9 cellular contexts compared by ENCODE assay signal in the genomic region with DNA sequence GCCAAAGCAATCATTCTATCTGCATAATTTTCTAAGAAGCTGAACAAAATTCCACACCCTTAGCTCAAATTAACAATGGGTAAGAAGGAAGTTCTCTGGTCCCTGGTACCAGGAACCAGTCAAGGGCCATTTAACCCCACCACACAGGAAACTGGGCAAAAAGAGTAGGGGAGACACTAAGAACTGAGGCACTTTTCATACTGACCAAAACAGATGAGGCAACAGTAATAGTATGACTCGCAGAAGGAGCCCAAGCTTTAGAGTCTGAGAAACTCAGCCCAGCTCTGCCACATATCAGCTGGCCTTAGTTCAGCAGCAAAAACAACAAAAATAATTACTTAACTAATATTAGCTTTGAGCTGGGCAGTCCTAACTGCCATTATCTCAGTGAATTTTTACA.
DNase-seq lines count a peak whose midpoint lies in the region; FAIRE-seq and TF ChIP-seq lines count a peak whose summit lies in the region.
"Had no signal": no experiment of that assay in that cellular context is flagged by ENCODE, and none has a peak within 500 bp of the region (broad histone marks: within the 10 kb centered on the region; RNA-seq: fewer than 3 reads in every experiment).

No MANE protein-coding gene starts in this region.

- peaks cover 67% of the 10 kb centered on the region for H3K4me1 Mint-ChIP-seq in activated T-helper 2 cell treated with anti-CD3 and anti-CD28 coated beads, Interferon-gamma antibody, Interleukin-2, Interleukin-4, amounts not matched to agents 10 μg/mL and 5 μg/mL and 100 μg/mL, durations not matched to agents 14 hours and 24 hours and 36 hours (ENCODE audit: low read depth)

- H3K27ac ChIP-seq in HL-60 (replicated peaks) = peak overlapping the region; percentile 71
- H3K27ac ChIP-seq: psoas muscle had no signal

- H3K36me3 Mint-ChIP-seq in activated T-helper 2 cell treated with anti-CD3 and anti-CD28 coated beads, Interferon-gamma antibody, Interleukin-2, Interleukin-4, amounts not matched to agents 10 μg/mL and 5 μg/mL and 100 μg/mL, durations not matched to agents 14 hours and 24 hours and 36 hours (ENCODE audit: low read depth) = peaks cover 69% of the 10 kb centered on the region

- H3K4me3 ChIP-seq in AG10803 (ENCODE audit: low read length) (no peak overlapping the region), HL-60 (replicated peaks; ENCODE audit: insufficient read depth, low read length) (no peak overlapping the region)
- H3K4me3 ChIP-seq: psoas muscle had no signal

- no peaks in the 10 kb centered on the region for H3K9me3 Mint-ChIP-seq in activated T-helper 2 cell treated with anti-CD3 and anti-CD28 coated beads, Interferon-gamma antibody, Interleukin-2, Interleukin-4, amounts not matched to agents 10 μg/mL and 5 μg/mL and 100 μg/mL, durations not matched to agents 14 hours and 24 hours and 36 hours

- POLR2A ChIA-PET in HEK293T (lab: Yijun Ruan, JAX) = interaction anchor here (1.3 kb wide), 1 partner anchor 406 kb away, joined by 3 read pairs; the partner anchor contains the start of gene MEIG1

- peak overlapping the region; percentile 68 for H3K27ac Mint-ChIP-seq in activated T-helper 2 cell treated with anti-CD3 and anti-CD28 coated beads, Interferon-gamma antibody, Interleukin-2, Interleukin-4, amounts not matched to agents 10 μg/mL and 5 μg/mL and 100 μg/mL, durations not matched to agents 14 hours and 24 hours and 36 hours

- H3K27me3 Mint-ChIP-seq in activated T-helper 2 cell treated with anti-CD3 and anti-CD28 coated beads, Interferon-gamma antibody, Interleukin-2, Interleukin-4, amounts not matched to agents 10 μg/mL and 5 μg/mL and 100 μg/mL, durations not matched to agents 14 hours and 24 hours and 36 hours (ENCODE audit: low read depth) = no peaks in the 10 kb centered on the region

- H3K27me3 ChIP-seq in HL-60 (ENCODE audit: insufficient read depth, poor library complexity, severe bottlenecking) = no peaks in the 10 kb centered on the region

- intact Hi-C loops in activated T-helper 2 cell treated with anti-CD3 and anti-CD28 coated beads, Interferon-gamma antibody, Interleukin-2, Interleukin-4, amounts not matched to agents 10 μg/mL and 5 μg/mL and 100 μg/mL, durations not matched to agents 14 hours and 24 hours and 36 hours (cut with micrococcal nuclease) = loop anchor here (5.0 kb wide), 2 partner anchors 34 to 284 kb away; partner anchors contain the start of genes CDNF, HSPA14 and MSANTD7

- DNase-seq in AG10803 (ENCODE audit: low read depth) (peak; percentile 70), HL-60 (ENCODE audit: low read depth in 1 of 2, low spot score in 1 of 2) (no peak), kidney tubule cell (ENCODE audit: low spot score) (peak; percentile 83), NK-92 (lab: John Stamatoyannopoulos, UW; ENCODE audit: unreplicated experiment) (no peak), HEK293T (ENCODE audit: extremely low spot score) (no peak), NCI-H1105 treated with DMSO at 0.1 percent for 48 hours (lab: John Stamatoyannopoulos, UW) (no peak), GM12892 (ENCODE audit: insufficient read length) (no peak)
- DNase-seq in activated T-helper 2 cell treated with anti-CD3 and anti-CD28 coated beads, Interferon-gamma antibody, Interleukin-2, Interleukin-4, amounts not matched to agents 10 μg/mL and 5 μg/mL and 100 μg/mL, durations not matched to agents 14 hours and 24 hours and 36 hours (ENCODE audit: low spot score) = no peak
- DNase-seq: psoas muscle had no signal

- H3K4me3 Mint-ChIP-seq in activated T-helper 2 cell treated with anti-CD3 and anti-CD28 coated beads, Interferon-gamma antibody, Interleukin-2, Interleukin-4, amounts not matched to agents 10 μg/mL and 5 μg/mL and 100 μg/mL, durations not matched to agents 14 hours and 24 hours and 36 hours (ENCODE audit: low read depth) = no peak overlapping the region

- TF ChIP-seq POLR2A in GM12892 (IDR thresholded peaks at IDR 0.05; ENCODE audit: low read depth, low read length) = no peak

- TF ChIP-seq CTCF in AG10803 (conservative IDR thresholded peaks at IDR 0.05; ENCODE audit: low read length) = no peak
- no peak for TF ChIP-seq CTCF in HL-60 (IDR thresholded peaks at IDR 0.05; ENCODE audit: insufficient read depth, low read length)

- no peak for FAIRE-seq in GM12892 (lab: Jason Lieb, UNC)

- CTCF ChIA-PET in HEK293T (lab: Yijun Ruan, JAX) = interaction anchor here (0.6 to 1.2 kb wide), 3 partner anchors 9 to 270 kb away, joined by 3 to 6 read pairs (median 5); no protein-coding TSS in a partner anchor

TF ChIP-seq in HEK293T, 16 proteins besides CTCF, POLR2A, EP300 and RAD21:
- TF ChIP-seq NFRKB (IDR thresholded peaks at IDR 0.05) = no peak
- no peak for TF ChIP-seq HDGF (IDR thresholded peaks at IDR 0.05; ENCODE audit: borderline replicate concordance)
- no peak for TF ChIP-seq FOXK2 (IDR thresholded peaks at IDR 0.05)
- TF ChIP-seq ZNF384 (IDR thresholded peaks at IDR 0.05) = no peak
- no peak for TF ChIP-seq CTBP1 (IDR thresholded peaks at IDR 0.05; ENCODE audit: borderline replicate concordance)
- TF ChIP-seq SUZ12 (IDR thresholded peaks at IDR 0.05) = no peak
- TF ChIP-seq TARDBP (IDR thresholded peaks at IDR 0.05) = no peak
- no peak for TF ChIP-seq FOXA1 (IDR thresholded peaks at IDR 0.05)
- no peak for TF ChIP-seq LEF1 (IDR thresholded peaks at IDR 0.05; ENCODE audit: borderline replicate concordance)
- no peak for TF ChIP-seq BHLHE40 (IDR thresholded peaks at IDR 0.05; ENCODE audit: borderline replicate concordance)
- TF ChIP-seq, protein P1, sequence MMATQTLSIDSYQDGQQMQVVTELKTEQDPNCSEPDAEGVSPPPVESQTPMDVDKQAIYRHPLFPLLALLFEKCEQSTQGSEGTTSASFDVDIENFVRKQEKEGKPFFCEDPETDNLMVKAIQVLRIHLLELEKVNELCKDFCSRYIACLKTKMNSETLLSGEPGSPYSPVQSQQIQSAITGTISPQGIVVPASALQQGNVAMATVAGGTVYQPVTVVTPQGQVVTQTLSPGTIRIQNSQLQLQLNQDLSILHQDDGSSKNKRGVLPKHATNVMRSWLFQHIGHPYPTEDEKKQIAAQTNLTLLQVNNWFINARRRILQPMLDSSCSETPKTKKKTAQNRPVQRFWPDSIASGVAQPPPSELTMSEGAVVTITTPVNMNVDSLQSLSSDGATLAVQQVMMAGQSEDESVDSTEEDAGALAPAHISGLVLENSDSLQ (IDR thresholded peaks at IDR 0.05) = no peak
TF ChIP-seq in HEK293T: peak in this region for 0.

Comparison
In these comparisons a context has a peak if more than half of its experiments do, and no peak if none do; other contexts are left out.
1. DNase-seq: peak in AG10803 (single experiment) and kidney tubule cell (single experiment); none in HL-60 (0 of 2), activated T-helper 2 cell treated with anti-CD3 and anti-CD28 coated beads, Interferon-gamma antibody, Interleukin-2, Interleukin-4, amounts not matched to agents 10 μg/mL and 5 μg/mL and 100 μg/mL, durations not matched to agents 14 hours and 24 hours and 36 hours (single experiment), NK-92 (single experiment), HEK293T (single experiment), NCI-H1105 treated with DMSO at 0.1 percent for 48 hours (single experiment) and GM12892 (single experiment).